ENCODE assay signal across 14 cellular contexts in the genomic region with DNA sequence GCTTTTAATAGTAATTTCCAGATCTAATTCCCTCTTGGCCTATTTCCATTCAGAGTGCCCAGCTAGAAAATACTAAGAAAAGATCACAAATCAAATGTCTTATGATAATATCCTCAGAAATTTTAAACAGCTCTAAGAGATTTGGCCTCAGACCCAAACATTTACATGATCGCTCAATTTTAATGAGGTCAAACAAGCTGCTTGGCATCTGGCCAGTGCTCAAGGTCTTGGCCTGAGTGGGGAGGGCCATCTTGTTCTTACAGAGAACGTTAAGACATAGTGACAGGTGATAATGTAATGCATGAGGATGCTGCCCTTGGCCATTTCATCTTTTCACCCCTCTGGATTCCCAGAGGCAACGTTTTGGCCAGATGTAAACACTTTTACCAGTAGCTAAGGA.
DNase-seq lines count a peak whose midpoint lies in the region; TF ChIP-seq lines count a peak whose summit lies in the region.
"Had no signal": no experiment of that assay in that cellular context is flagged by ENCODE, and none has a peak within 500 bp of the region (broad histone marks: within the 10 kb centered on the region; RNA-seq: fewer than 3 reads in every experiment).

No MANE protein-coding gene starts in this region.

- H3K36me3 ChIP-seq in left ventricle myocardium inferior = no peaks in the 10 kb centered on the region
- H3K36me3 ChIP-seq: neutrophil had no signal

- DNase-seq in NCI-H1417 (lab: John Stamatoyannopoulos, UW) (peak in 2 of 3 experiments; percentile 15 to 51), NCI-H1417 treated with DMSO at 0.1 percent for 48 hours (lab: John Stamatoyannopoulos, UW) (no peak), NCI-H146 treated with DMSO at 0.1 percent for 48 hours (lab: John Stamatoyannopoulos, UW; ENCODE audit: unreplicated experiment) (peak; percentile 14), left ventricle myocardium inferior (peak; percentile 39), retina (peak; percentile 68), RKO (ENCODE audit: low spot score) (no peak)
- no peak for DNase-seq in activated T-cell treated with anti-CD3 and anti-CD28 coated beads, Interleukin-2, amount 50 U/mL, for 48 hours
- no peak for DNase-seq in central memory CD4-positive, alpha-beta T cell
- DNase-seq: activated naive CD4-positive, alpha-beta T cell treated with Interleukin-2 at 50 U/mL for 16 hours; HCEC 1CT; NCI-H510A had no signal

- H3K27ac ChIP-seq in left ventricle myocardium inferior (replicated peaks) = peak overlapping the region; percentile 83
- H3K27ac ChIP-seq: C4-2B, neutrophil had no signal

- H3K4me1 ChIP-seq in left ventricle myocardium inferior = peaks cover 44% of the 10 kb centered on the region

- intact Hi-C loops in left ventricle myocardium inferior (cut with micrococcal nuclease) = no loop called here

- no peak overlapping the region for H3K4me3 ChIP-seq in left ventricle myocardium inferior
- H3K4me3 ChIP-seq: GM12878 had no signal

- H3K9me3 ChIP-seq in left ventricle myocardium inferior (replicated peaks) = no peaks in the 10 kb centered on the region
- H3K9me3 ChIP-seq: neutrophil had no signal

- H3K27me3 ChIP-seq in left ventricle myocardium inferior (ENCODE audit: low read depth) = no peaks in the 10 kb centered on the region
- H3K27me3 ChIP-seq: neutrophil had no signal

- TF ChIP-seq CTCF in left ventricle myocardium inferior (IDR thresholded peaks at IDR 0.05; ENCODE audit: borderline replicate concordance) = no peak

Comparison
In these comparisons a context has a peak if more than half of its experiments do, and no peak if none do; other contexts are left out.
1. DNase-seq: peak in NCI-H1417 (2 of 3), NCI-H146 treated with DMSO at 0.1 percent for 48 hours (single experiment), left ventricle myocardium inferior (single experiment) and retina (single experiment); none in NCI-H1417 treated with DMSO at 0.1 percent for 48 hours (single experiment), activated T-cell treated with anti-CD3 and anti-CD28 coated beads, Interleukin-2, amount 50 U/mL, for 48 hours (0 of 2), RKO (single experiment) and central memory CD4-positive, alpha-beta T cell (single experiment).